In the genomic region with DNA sequence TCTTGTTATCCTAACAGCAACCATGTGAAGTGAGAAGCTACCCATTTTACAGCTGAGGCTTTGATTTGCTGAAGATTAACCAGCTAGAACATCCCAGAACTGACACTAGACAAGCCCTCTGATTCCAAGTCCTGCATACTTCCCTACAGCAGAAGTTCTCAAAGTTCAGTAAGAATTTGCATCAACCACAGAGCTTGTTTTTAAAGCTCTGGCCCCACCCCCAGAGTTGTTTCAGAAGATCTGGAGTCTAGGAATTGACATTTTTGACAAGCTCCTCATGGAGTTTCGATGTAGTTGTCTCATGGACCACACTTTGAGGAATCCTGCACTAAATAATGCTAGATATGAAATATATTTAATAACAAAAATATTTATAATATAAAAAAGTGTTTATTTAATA, we compare ENCODE assay signal across 25 cellular contexts.
"Had no signal": no experiment of that assay in that cellular context is flagged by ENCODE, and none has a peak within 500 bp of the region (broad histone marks: within the 10 kb centered on the region; RNA-seq: fewer than 3 reads in every experiment).

No MANE protein-coding gene starts in this region.

- H3K9me3 ChIP-seq: ascending aorta had no signal

- H3K36me3 Mint-ChIP-seq: activated CD8-positive, alpha-beta memory T cell treated with anti-CD3 and anti-CD28 coated beads, Interleukin-2, amount 10 ng/mL, durations not matched to agents 7 days and 5 days; activated naive CD4-positive, alpha-beta T cell treated with anti-CD3 and anti-CD28 coated beads, Interleukin-2, amount 50 U/mL, for 72 hours; T-cell had no signal

- H3K4me1 ChIP-seq: ascending aorta had no signal

- H3K36me3 ChIP-seq: ascending aorta had no signal

- H3K27ac Mint-ChIP-seq: activated B cell treated with CpG ODN at 0.5 μM for 24 hours; activated CD4-positive, alpha-beta T cell treated with anti-CD3 and anti-CD28 coated beads, Interleukin-2, amount 10 ng/mL, durations not matched to agents 24 days and 14 days; activated CD8-positive, alpha-beta memory T cell treated with anti-CD3 and anti-CD28 coated beads, Interleukin-2, amount 10 ng/mL, durations not matched to agents 7 days and 5 days; activated naive CD4-positive, alpha-beta T cell treated with anti-CD3 and anti-CD28 coated beads, Interleukin-2, amount 50 U/mL, for 72 hours; activated naive CD8-positive, alpha-beta T cell treated with anti-CD3 and anti-CD28 coated beads, Interleukin-2, amount 50 U/mL, for 24 hours; T-cell had no signal

- DNase-seq: activated B cell treated with CpG ODN at 0.5 μM for 24 hours; activated CD4-positive, alpha-beta T cell treated with anti-CD3 and anti-CD28 coated beads for 1 hour; activated CD4-positive, alpha-beta T cell treated with anti-CD3 and anti-CD28 coated beads, Interleukin-2, amount 10 ng/mL, durations not matched to agents 24 days and 14 days; activated CD4-positive, alpha-beta T cell treated with anti-CD3 and anti-CD28 coated beads, Interleukin-2, amount 50 U/mL, for 48 hours; activated CD8-positive, alpha-beta memory T cell treated with anti-CD3 and anti-CD28 coated beads, Interleukin-2, amount 10 ng/mL, durations not matched to agents 7 days and 5 days; activated effector memory CD4-positive, alpha-beta T cell treated with anti-CD3 and anti-CD28 coated beads, Interleukin-2, amount 50 U/mL, for 16 hours; activated naive CD4-positive, alpha-beta T cell treated with Interleukin-2 at 50 U/mL for 16 hours; activated naive CD8-positive, alpha-beta T cell treated with anti-CD3 and anti-CD28 coated beads, Interleukin-2, amount 50 U/mL, for 24 hours; activated T-cell treated with anti-CD3 and anti-CD28 coated beads, Interleukin-2, amount 50 U/mL, for 4 hours; amniotic stem cell; KG1; NCI-H1048; NCI-H1417; NCI-H1930; NCI-H345; NCI-H510A; NCI-H526 treated with DMSO at 0.1 percent for 48 hours; NCI-H82; T-cell; T-helper 2 cell; T1000 had no signal

- H3K4me1 Mint-ChIP-seq: activated B cell treated with CpG ODN at 0.5 μM for 24 hours; activated CD4-positive, alpha-beta T cell treated with anti-CD3 and anti-CD28 coated beads, Interleukin-2, amount 10 ng/mL, durations not matched to agents 24 days and 14 days; activated CD8-positive, alpha-beta memory T cell treated with anti-CD3 and anti-CD28 coated beads, Interleukin-2, amount 10 ng/mL, durations not matched to agents 7 days and 5 days; activated naive CD8-positive, alpha-beta T cell treated with anti-CD3 and anti-CD28 coated beads, Interleukin-2, amount 50 U/mL, for 24 hours; T-cell had no signal

- H3K27me3 ChIP-seq: ascending aorta had no signal

- H3K4me3 ChIP-seq: ascending aorta, SK-N-MC had no signal

- H3K9me3 Mint-ChIP-seq: activated B cell treated with CpG ODN at 0.5 μM for 24 hours; activated CD4-positive, alpha-beta T cell treated with anti-CD3 and anti-CD28 coated beads, Interleukin-2, amount 10 ng/mL, durations not matched to agents 24 days and 14 days; activated naive CD4-positive, alpha-beta T cell treated with anti-CD3 and anti-CD28 coated beads, Interleukin-2, amount 50 U/mL, for 72 hours; activated naive CD8-positive, alpha-beta T cell treated with anti-CD3 and anti-CD28 coated beads, Interleukin-2, amount 50 U/mL, for 24 hours; activated T-cell treated with anti-CD3 and anti-CD28 coated beads, Interleukin-2, amount 50 U/mL, for 4 hours; T-cell had no signal

- H3K27ac ChIP-seq: ascending aorta, SK-N-MC had no signal

- FAIRE-seq: TTC549 had no signal

- H3K27me3 Mint-ChIP-seq: activated CD4-positive, alpha-beta T cell treated with anti-CD3 and anti-CD28 coated beads, Interleukin-2, amount 10 ng/mL, durations not matched to agents 24 days and 14 days had no signal

- ATAC-seq: activated CD8-positive, alpha-beta memory T cell treated with anti-CD3 and anti-CD28 coated beads, Interleukin-2, amount 10 ng/mL, durations not matched to agents 7 days and 5 days; activated naive CD4-positive, alpha-beta T cell treated with anti-CD3 and anti-CD28 coated beads, Interleukin-2, amount 50 U/mL, for 72 hours; activated naive CD8-positive, alpha-beta T cell treated with anti-CD3 and anti-CD28 coated beads, Interleukin-2, amount 50 U/mL, for 24 hours; activated T-cell treated with anti-CD3 and anti-CD28 coated beads, Interleukin-2, amount 50 U/mL, for 4 hours; T-cell had no signal

- H3K4me3 Mint-ChIP-seq: activated B cell treated with CpG ODN at 0.5 μM for 24 hours; activated CD4-positive, alpha-beta T cell treated with anti-CD3 and anti-CD28 coated beads, Interleukin-2, amount 10 ng/mL, durations not matched to agents 24 days and 14 days; activated CD8-positive, alpha-beta memory T cell treated with anti-CD3 and anti-CD28 coated beads, Interleukin-2, amount 10 ng/mL, durations not matched to agents 7 days and 5 days; activated naive CD8-positive, alpha-beta T cell treated with anti-CD3 and anti-CD28 coated beads, Interleukin-2, amount 50 U/mL, for 24 hours; activated T-cell treated with anti-CD3 and anti-CD28 coated beads, Interleukin-2, amount 50 U/mL, for 4 hours; T-cell had no signal
